Comparison of ENCODE assay signal across 9 cellular contexts in genomic region chr12:6549379-6550151, GRCh38. TPM values are rescaled to one million over a fixed set of nuclear protein-coding genes. Genes with fewer than 3 reads are reported as not detected.
A peak's percentile ranks its signal among the peaks of the same experiment; 100 is the strongest.
DNase-seq lines count a peak whose midpoint lies in the region.
"Had no signal": no experiment of that assay in that cellular context is flagged by ENCODE, and none has a peak within 500 bp of the region (broad histone marks: within the 10 kb centered on the region; RNA-seq: fewer than 3 reads in every experiment).

No MANE protein-coding gene starts in this region.

- H2AFZ ChIP-seq in ACC112 (ENCODE audit: low read length, unreplicated experiment), result no peak overlapping the region

- H3K27me3 ChIP-seq in ACC112 (ENCODE audit: insufficient read depth, low read length) (no peaks in the 10 kb centered on the region), adipocyte (replicated peaks; ENCODE audit: control insufficient read depth, insufficient read depth, low read length) (no peaks in the 10 kb centered on the region)

- DNase-seq in adipocyte (ENCODE audit: low read depth) (no peak), myocyte (ENCODE audit: low read depth) (peak; percentile 49), posterior vena cava (ENCODE audit: low spot score) (no peak), hepatic stellate cell (ENCODE audit: low spot score) (no peak), NCI-H748 treated with DMSO at 0.1 percent for 48 hours (lab: John Stamatoyannopoulos, UW) (no peak)
- DNase-seq: activated T-cell treated with anti-CD3 and anti-CD28 coated beads, Interleukin-2, amount 50 U/mL, for 1 hour; NCI-H446 had no signal

- H3K4me1 ChIP-seq in ACC112 (ENCODE audit: control insufficient read depth, insufficient read depth, low read length, unreplicated experiment) (peaks cover 67% of the 10 kb centered on the region), adipocyte (ENCODE audit: control insufficient read depth, insufficient read depth, low read length) (peaks cover 67% of the 10 kb centered on the region)

- H3K4me3 ChIP-seq in ACC112 (ENCODE audit: low read depth, low read length) (no peak overlapping the region), adipocyte (ENCODE audit: low read length) (peak overlapping the region; percentile 49)
- H3K4me3 ChIP-seq: K562 had no signal

- H3K9me3 ChIP-seq in adipocyte (ENCODE audit: control insufficient read depth, low read length), result no peaks in the 10 kb centered on the region

- peaks cover 51% of the 10 kb centered on the region for H3K79me2 ChIP-seq in ACC112 (ENCODE audit: control insufficient read depth, insufficient read depth, low read length, unreplicated experiment)

- H3K36me3 ChIP-seq in ACC112 (ENCODE audit: insufficient read depth, low read length) (0 out of 2 replicates have a peak, but pooled peaks cover 7% of the 10 kb centered on the region), adipocyte (ENCODE audit: control insufficient read depth, insufficient read depth, low read length, severe bottlenecking) (peaks cover 18% of the 10 kb centered on the region)

- H3K9ac ChIP-seq in adipocyte (ENCODE audit: low read length), result peak overlapping the region; percentile 80

- H3K27ac ChIP-seq in ACC112 (ENCODE audit: low read depth, low read length), result peak overlapping the region; percentile 82

- intact Hi-C loops in posterior vena cava (cut with DNase I), result no loop called here

RNA-seq across cellular contexts. Expression of gene IFFO1, which starts 6.3 kb away (rescaled TPM):
- total RNA-seq in myocyte, result 221 and 252 TPM in 2 replicates
- 84.5 TPM for polyA plus RNA-seq in myocyte (2012)
- 10 to 100 TPM; 26.4 to 33.0 TPM for total RNA-seq in posterior vena cava

RNA-seq across cellular contexts. Expression of gene GAPDH, which starts 15.2 kb away (rescaled TPM):
- total RNA-seq in myocyte (5,449 and 7,261 TPM in 2 replicates), posterior vena cava (1,000 to 10,000 TPM; 2,037 to 2,666 TPM)
- 8,217 TPM for polyA plus RNA-seq in myocyte (2012)

RNA-seq across cellular contexts. Expression of gene NOP2, which starts 18.5 kb away (rescaled TPM):
- total RNA-seq in myocyte (53.3 and 81.3 TPM in 2 replicates), posterior vena cava (10 to 100 TPM; 18.6 to 27.1 TPM)
- 33.9 TPM for polyA plus RNA-seq in myocyte (2012)

RNA-seq across cellular contexts. Expression of gene NCAPD2, which starts 55.7 kb away (rescaled TPM):
- 15.5 and 40.4 TPM in 2 replicates for total RNA-seq in myocyte
- 17.4 TPM for polyA plus RNA-seq in myocyte (2012)
- 10 to 100 TPM; 14.4 to 16.3 TPM for total RNA-seq in posterior vena cava

RNA-seq across cellular contexts. Expression of gene MRPL51, which starts 56.5 kb away (rescaled TPM):
- 66.5 and 92.2 TPM in 2 replicates for total RNA-seq in myocyte
- 178 TPM for polyA plus RNA-seq in myocyte (2012)
- 100 to 1,000 TPM in 1 of 2 donors, 10 to 100 TPM in 1; 90.1 to 102 TPM for total RNA-seq in posterior vena cava
